Comparison of ENCODE assay signal across 10 cellular contexts in the genomic region with DNA sequence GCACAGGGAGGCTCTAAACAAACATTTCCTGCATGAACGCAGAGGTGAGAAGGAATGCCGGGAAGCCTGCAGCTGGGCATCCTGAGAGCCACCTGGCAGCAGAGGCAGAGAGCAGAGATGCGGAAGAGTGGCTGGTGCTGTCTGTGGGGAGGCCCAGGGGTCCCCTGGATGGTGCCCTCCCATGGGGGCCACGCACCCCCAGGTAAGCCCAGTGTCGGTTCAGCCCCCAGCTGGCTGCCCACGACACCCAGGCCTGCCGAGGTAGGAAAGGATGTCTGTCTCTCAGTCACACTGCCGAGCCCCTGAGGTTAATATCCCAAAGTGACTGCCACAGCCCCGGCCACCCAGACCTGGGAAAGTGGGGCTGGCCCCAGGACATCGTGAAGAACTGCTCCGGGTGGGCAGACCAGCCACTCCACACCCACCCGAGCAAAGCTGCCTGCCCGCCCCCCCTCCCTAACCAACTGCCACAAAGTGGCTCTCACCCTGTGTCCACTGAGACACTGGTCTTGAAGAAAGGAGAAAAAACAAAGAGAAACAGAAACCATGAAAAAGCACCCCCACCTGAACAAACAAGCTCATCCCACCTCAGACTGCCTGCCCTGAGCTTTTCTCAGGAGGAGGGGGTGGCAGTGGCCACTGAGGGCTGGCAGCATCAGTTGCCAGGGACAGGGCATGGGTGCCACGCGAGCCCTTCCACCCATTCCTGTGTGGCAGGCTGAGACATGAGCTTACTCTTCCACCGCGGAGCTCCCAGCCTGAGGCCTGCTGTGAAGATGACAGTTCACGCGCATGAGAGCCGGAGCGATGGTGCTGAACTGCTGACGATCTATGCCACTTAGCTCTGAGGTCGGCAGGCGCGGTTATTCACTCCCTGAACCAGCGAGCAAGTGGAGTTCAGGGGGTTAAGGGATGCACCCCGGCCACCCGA. TPM values are rescaled to one million over a fixed set of nuclear protein-coding genes. Genes with fewer than 3 reads are reported as not detected.
DNase-seq lines count a peak whose midpoint lies in the region; ATAC-seq, FAIRE-seq and TF ChIP-seq lines count a peak whose summit lies in the region.
"Had no signal": no experiment of that assay in that cellular context is flagged by ENCODE, and none has a peak within 500 bp of the region (broad histone marks: within the 10 kb centered on the region; RNA-seq: fewer than 3 reads in every experiment).

No MANE protein-coding gene starts in this region.

- H3K9me3 Mint-ChIP-seq in activated CD8-positive, alpha-beta memory T cell treated with anti-CD3 and anti-CD28 coated beads, Interleukin-2, amount 10 ng/mL, durations not matched to agents 7 days and 5 days (ENCODE audit: low read depth): no peaks in the 10 kb centered on the region
- H3K9me3 Mint-ChIP-seq in activated naive CD8-positive, alpha-beta T cell treated with anti-CD3 and anti-CD28 coated beads, Interleukin-2, amount 50 U/mL, for 24 hours: no peaks in the 10 kb centered on the region
- no peaks in the 10 kb centered on the region for H3K9me3 Mint-ChIP-seq in stimulated activated effector memory CD8-positive, alpha-beta T cell treated with anti-CD3 and anti-CD28 coated beads, Interleukin-12 subunit alpha, Interleukin-12 subunit beta, amount 100 ng/mL, for 72 hours

- TF ChIP-seq CTCF in D721Med (IDR thresholded peaks at IDR 0.05; ENCODE audit: insufficient read depth, missing control alignments): no peak

- peaks cover 25% of the 10 kb centered on the region for H3K36me3 Mint-ChIP-seq in activated CD8-positive, alpha-beta memory T cell treated with anti-CD3 and anti-CD28 coated beads, Interleukin-2, amount 10 ng/mL, durations not matched to agents 7 days and 5 days
- H3K36me3 Mint-ChIP-seq in activated naive CD8-positive, alpha-beta T cell treated with anti-CD3 and anti-CD28 coated beads, Interleukin-2, amount 50 U/mL, for 24 hours (ENCODE audit: low read depth): peaks cover 10% of the 10 kb centered on the region
- peaks cover 83% of the 10 kb centered on the region for H3K36me3 Mint-ChIP-seq in stimulated activated effector memory CD8-positive, alpha-beta T cell treated with anti-CD3 and anti-CD28 coated beads, Interleukin-12 subunit alpha, Interleukin-12 subunit beta, amount 100 ng/mL, for 72 hours

- peaks cover 100% of the 10 kb centered on the region for H3K4me1 Mint-ChIP-seq in activated CD8-positive, alpha-beta memory T cell treated with anti-CD3 and anti-CD28 coated beads, Interleukin-2, amount 10 ng/mL, durations not matched to agents 7 days and 5 days
- H3K4me1 Mint-ChIP-seq in activated naive CD8-positive, alpha-beta T cell treated with anti-CD3 and anti-CD28 coated beads, Interleukin-2, amount 50 U/mL, for 24 hours: peaks cover 100% of the 10 kb centered on the region
- H3K4me1 Mint-ChIP-seq in stimulated activated effector memory CD8-positive, alpha-beta T cell treated with anti-CD3 and anti-CD28 coated beads, Interleukin-12 subunit alpha, Interleukin-12 subunit beta, amount 100 ng/mL, for 72 hours: peaks cover 100% of the 10 kb centered on the region

- peak overlapping the region; percentile 58 for H3K4me3 Mint-ChIP-seq in activated CD8-positive, alpha-beta memory T cell treated with anti-CD3 and anti-CD28 coated beads, Interleukin-2, amount 10 ng/mL, durations not matched to agents 7 days and 5 days
- H3K4me3 Mint-ChIP-seq in activated naive CD8-positive, alpha-beta T cell treated with anti-CD3 and anti-CD28 coated beads, Interleukin-2, amount 50 U/mL, for 24 hours: peak overlapping the region; percentile 66
- H3K4me3 Mint-ChIP-seq in stimulated activated effector memory CD8-positive, alpha-beta T cell treated with anti-CD3 and anti-CD28 coated beads, Interleukin-12 subunit alpha, Interleukin-12 subunit beta, amount 100 ng/mL, for 72 hours: peak overlapping the region; percentile 68

- no peaks in the 10 kb centered on the region for H3K27me3 Mint-ChIP-seq in activated CD8-positive, alpha-beta memory T cell treated with anti-CD3 and anti-CD28 coated beads, Interleukin-2, amount 10 ng/mL, durations not matched to agents 7 days and 5 days
- H3K27me3 Mint-ChIP-seq in activated naive CD8-positive, alpha-beta T cell treated with anti-CD3 and anti-CD28 coated beads, Interleukin-2, amount 50 U/mL, for 24 hours: no peaks in the 10 kb centered on the region

- no peak for ATAC-seq in activated CD8-positive, alpha-beta memory T cell treated with anti-CD3 and anti-CD28 coated beads, Interleukin-2, amount 10 ng/mL, durations not matched to agents 7 days and 5 days
- no peak for ATAC-seq in activated naive CD8-positive, alpha-beta T cell treated with anti-CD3 and anti-CD28 coated beads, Interleukin-2, amount 50 U/mL, for 24 hours
- peak; percentile 11 for ATAC-seq in stimulated activated effector memory CD8-positive, alpha-beta T cell treated with anti-CD3 and anti-CD28 coated beads, Interleukin-12 subunit alpha, Interleukin-12 subunit beta, amount 100 ng/mL, for 72 hours
- ATAC-seq in GM18511 (IDR thresholded peaks at IDR 0.05; ENCODE audit: unreplicated experiment): no peak

- H3K27ac Mint-ChIP-seq in activated CD8-positive, alpha-beta memory T cell treated with anti-CD3 and anti-CD28 coated beads, Interleukin-2, amount 10 ng/mL, durations not matched to agents 7 days and 5 days: peak overlapping the region; percentile 96
- peak overlapping the region; percentile 83 for H3K27ac Mint-ChIP-seq in activated naive CD8-positive, alpha-beta T cell treated with anti-CD3 and anti-CD28 coated beads, Interleukin-2, amount 50 U/mL, for 24 hours
- peak overlapping the region; percentile 93 for H3K27ac Mint-ChIP-seq in stimulated activated effector memory CD8-positive, alpha-beta T cell treated with anti-CD3 and anti-CD28 coated beads, Interleukin-12 subunit alpha, Interleukin-12 subunit beta, amount 100 ng/mL, for 72 hours

- CTCF ChIA-PET in activated CD8-positive, alpha-beta memory T cell treated with anti-CD3 and anti-CD28 coated beads, Interleukin-2, amount 10 ng/mL, durations not matched to agents 7 days and 5 days (lab: Charles Lee): interaction anchor here (0.9 to 16.4 kb wide), 4 partner anchors 21 to 58 kb away, joined by 3 to 238 read pairs (median 6); no protein-coding TSS in a partner anchor

- FAIRE-seq in D721Med (lab: Jason Lieb, UNC): no peak

- no peak for DNase-seq in activated CD8-positive, alpha-beta memory T cell treated with anti-CD3 and anti-CD28 coated beads, Interleukin-2, amount 10 ng/mL, durations not matched to agents 7 days and 5 days
- no peak for DNase-seq in activated CD8-positive, alpha-beta memory T cell treated with anti-CD3 and anti-CD28 coated beads, Interleukin-2, amount 50 U/mL, for 48 hours
- DNase-seq in NCI-H2171 treated with DMSO at 0.1 percent for 48 hours (lab: John Stamatoyannopoulos, UW) (peak; percentile 64), NCI-H524 treated with DMSO at 0.1 percent for 48 hours (lab: John Stamatoyannopoulos, UW) (no peak), D721Med (ENCODE audit: insufficient read length, low spot score) (no peak)
- no peak for DNase-seq in activated naive CD8-positive, alpha-beta T cell treated with anti-CD3 and anti-CD28 coated beads, Interleukin-2, amount 50 U/mL, for 24 hours
- DNase-seq in stimulated activated effector memory CD8-positive, alpha-beta T cell treated with anti-CD3 and anti-CD28 coated beads, Interleukin-12 subunit alpha, Interleukin-12 subunit beta, amount 100 ng/mL, for 72 hours (ENCODE audit: low spot score in 2 of 2): no peak
- DNase-seq: activated effector memory CD4-positive, alpha-beta T cell treated with Interleukin-2 at 50 U/mL for 16 hours; GOT3 had no signal

RNA-seq across cellular contexts. Expression of a gene that starts 40.8 kb away (rescaled TPM):
- total RNA-seq in activated CD8-positive, alpha-beta memory T cell treated with anti-CD3 and anti-CD28 coated beads, Interleukin-2, amount 10 ng/mL, durations not matched to agents 7 days and 5 days: 100 to 1,000 TPM; 151 to 214 TPM
